ENCODE assay signal across 8 cellular contexts in the genomic region with DNA sequence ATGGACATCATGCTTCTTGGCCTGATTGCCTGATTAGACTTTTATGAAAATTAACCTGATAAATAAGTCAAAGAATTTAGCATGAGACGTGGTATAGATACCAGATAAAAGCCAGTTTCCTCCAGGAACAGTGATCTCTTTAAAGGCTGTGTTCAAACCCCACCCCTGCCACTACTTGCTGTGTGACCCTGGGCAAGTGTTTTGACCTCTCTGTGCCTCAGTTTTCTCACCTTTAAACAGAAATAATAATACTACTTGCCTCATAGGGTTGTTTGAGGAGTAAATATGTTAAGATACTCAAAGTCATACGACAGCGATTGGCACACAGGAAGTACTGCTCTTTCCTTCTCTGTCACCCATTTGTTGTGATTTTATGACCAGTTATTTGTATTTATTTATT.
"Had no signal": no experiment of that assay in that cellular context is flagged by ENCODE, and none has a peak within 500 bp of the region (broad histone marks: within the 10 kb centered on the region; RNA-seq: fewer than 3 reads in every experiment).

No MANE protein-coding gene starts in this region.

- H3K4me3 ChIP-seq: GM12878 had no signal

- ATAC-seq: GM12878 had no signal

- DNase-seq: GDM1, GF-D8 had no signal

- FAIRE-seq: G401.6, GM12878, GM12891, GM12892, GM18507, GM19239 had no signal
